Comparison of ENCODE assay signal across 12 cellular contexts in genomic region chr1:78007677-78008341, GRCh38. TPM values are rescaled to one million over a fixed set of nuclear protein-coding genes. Genes with fewer than 3 reads are reported as not detected.
DNase-seq lines count a peak whose midpoint lies in the region; ATAC-seq and TF ChIP-seq lines count a peak whose summit lies in the region.
"Had no signal": no experiment of that assay in that cellular context is flagged by ENCODE, and none has a peak within 500 bp of the region (broad histone marks: within the 10 kb centered on the region; RNA-seq: fewer than 3 reads in every experiment).

No MANE protein-coding gene starts in this region.

- H3K79me2 ChIP-seq in mammary epithelial cell (ENCODE audit: insufficient read depth, low read length) (peaks cover 30% of the 10 kb centered on the region), mesendoderm (ENCODE audit: control insufficient read depth, insufficient read depth, low read length) (no peaks in the 10 kb centered on the region)

- peak overlapping the region; percentile 16 for H3K4ac ChIP-seq in mesendoderm (ENCODE audit: low read depth, low read length)

- no peak overlapping the region for H2BK5ac ChIP-seq in mesendoderm (ENCODE audit: low read length)

- no peak for ATAC-seq in GM21390 (IDR thresholded peaks at IDR 0.05; ENCODE audit: unreplicated experiment)
- ATAC-seq: HCT116 had no signal

- H3K56ac ChIP-seq in mesendoderm (ENCODE audit: low read length), result no peak overlapping the region

- peaks cover 14% of the 10 kb centered on the region for H3K4me1 Mint-ChIP-seq in MCF 10A (ENCODE audit: insufficient read depth, unreplicated experiment)
- peaks cover 27% of the 10 kb centered on the region for H3K4me1 Mint-ChIP-seq in type B pancreatic cell (ENCODE audit: unreplicated experiment)
- peaks cover 37% of the 10 kb centered on the region for H3K4me1 Mint-ChIP-seq in nephron progenitor cell

- H4K8ac ChIP-seq in mesendoderm (ENCODE audit: low read depth, low read length), result no peak overlapping the region

- H3K9ac ChIP-seq in mammary epithelial cell (ENCODE audit: insufficient read depth, low read length), result no peak overlapping the region
- H3K9ac ChIP-seq in mesendoderm (ENCODE audit: low read length), result no peak overlapping the region

- H3K18ac ChIP-seq in mesendoderm (ENCODE audit: low read length), result no peak overlapping the region

- H2BK15ac ChIP-seq in mesendoderm (replicated peaks; ENCODE audit: low read depth), result no peak overlapping the region

- dilution Hi-C loops in mammary epithelial cell (cut with HindIII; ENCODE audit: low sequenced_read_pairs), result no loop called here

- no peak overlapping the region for H3K4me2 ChIP-seq in mammary epithelial cell (ENCODE audit: insufficient read depth, low read depth, low read length)
- H3K4me2 ChIP-seq in mesendoderm (ENCODE audit: low read length), result no peak overlapping the region

- no peak overlapping the region for H2BK120ac ChIP-seq in mesendoderm (ENCODE audit: low read depth, low read length)

- no peaks in the 10 kb centered on the region for H3K27me3 Mint-ChIP-seq in MCF 10A (ENCODE audit: insufficient read depth, unreplicated experiment)
- H3K27me3 Mint-ChIP-seq in type B pancreatic cell, result peaks cover 3% of the 10 kb centered on the region
- no peaks in the 10 kb centered on the region for H3K27me3 Mint-ChIP-seq in nephron progenitor cell (ENCODE audit: low read depth, poor library complexity)

- in situ Hi-C loops in mammary epithelial cell (cut with MboI; ENCODE audit: low sequenced_read_pairs in 2 of 2) (loop anchor here in 1 of 2 donors (10.0 kb wide), 1 partner anchor 107 kb away; no protein-coding TSS in a partner anchor), astrocyte of the cerebellum (cut with HindIII; ENCODE audit: low sequenced_read_pairs) (no loop called here)

- peak overlapping the region; percentile 88 for H3K4me3 Mint-ChIP-seq in MCF 10A (ENCODE audit: unreplicated experiment)
- H3K4me3 Mint-ChIP-seq in type B pancreatic cell, result peak overlapping the region; percentile 65
- H3K4me3 Mint-ChIP-seq in nephron progenitor cell, result no peak overlapping the region

- no peak for DNase-seq in MCF 10A (ENCODE audit: unreplicated experiment)
- no peak for DNase-seq in mammary epithelial cell
- DNase-seq in astrocyte of the cerebellum (ENCODE audit: low read depth), result no peak
- no peak for DNase-seq in mesendoderm
- DNase-seq in type B pancreatic cell (ENCODE audit: extremely low spot score, unreplicated experiment), result no peak
- DNase-seq in GOT3 (lab: John Stamatoyannopoulos, UW), result no peak
- DNase-seq in nephron progenitor cell, result no peak
- DNase-seq: NCI-H524 had no signal

- 83% methylated on average over 4 of the region's 4 CpGs for WGBS in mammary epithelial cell (ENCODE audit: low coverage, missing lambda C conversion rate)
- WGBS in mesendoderm (ENCODE audit: extremely low coverage, insufficient coverage, low lambda C conversion rate), result no CpG with 5 or more reads among the region's 4 CpGs

- no peaks in the 10 kb centered on the region for H3K9me3 ChIP-seq in mammary epithelial cell (replicated peaks; ENCODE audit: insufficient read depth, low read length)

- H4K20me1 ChIP-seq in mammary epithelial cell (ENCODE audit: insufficient read depth, low read length), result no peaks in the 10 kb centered on the region

- peaks cover 14% of the 10 kb centered on the region for H3K36me3 Mint-ChIP-seq in MCF 10A (ENCODE audit: insufficient read depth, unreplicated experiment)
- H3K36me3 Mint-ChIP-seq in type B pancreatic cell, result peaks cover under 1% of the 10 kb centered on the region
- H3K36me3 Mint-ChIP-seq in nephron progenitor cell (ENCODE audit: low read depth), result peaks cover 3% of the 10 kb centered on the region

- H3K9me3 Mint-ChIP-seq in MCF 10A (ENCODE audit: unreplicated experiment) (no peaks in the 10 kb centered on the region), type B pancreatic cell (no peaks in the 10 kb centered on the region), nephron progenitor cell (no peaks in the 10 kb centered on the region)
- H3K9me3 Mint-ChIP-seq: stimulated activated naive CD8-positive, alpha-beta T cell treated with anti-CD3 and anti-CD28 coated beads, Interleukin-15, Interleukin-2, amounts not matched to agents 100 ng/mL and 50 ng/mL, for 24 hours; T-helper 1 cell treated with Interleukin-12 subunit alpha and Interleukin-12 subunit beta and Interleukin-4 antibody, amounts not matched to agents 30 μg/mL and 1 μg/mL, for 36 hours had no signal

- H2AK5ac ChIP-seq in mesendoderm (ENCODE audit: low read length), result no peak overlapping the region

- H3K4me3 ChIP-seq in mammary epithelial cell (replicated peaks in 1 of 3; ENCODE audit: insufficient read depth in 1 of 3, low read depth in 2 of 3, low read length in 3 of 3) (no peak overlapping the region), astrocyte of the cerebellum (ENCODE audit: low read depth, low read length) (peak overlapping the region; percentile 69), mesendoderm (ENCODE audit: low read length) (no peak overlapping the region)

- no peak overlapping the region for H4K5ac ChIP-seq in mesendoderm (ENCODE audit: low read length)

- no peak overlapping the region for H3K23ac ChIP-seq in mesendoderm (ENCODE audit: low read length)

- no peaks in the 10 kb centered on the region for H3K36me3 ChIP-seq in mammary epithelial cell (ENCODE audit: insufficient read depth, low read length)
- H3K36me3 ChIP-seq in mesendoderm (ENCODE audit: control insufficient read depth, insufficient read depth, low read length), result no peaks in the 10 kb centered on the region

- H3K27ac Mint-ChIP-seq in MCF 10A (ENCODE audit: low read depth, unreplicated experiment) (no peak overlapping the region), type B pancreatic cell (no peak overlapping the region), nephron progenitor cell (no peak overlapping the region)
- H3K27ac Mint-ChIP-seq: stimulated activated naive CD8-positive, alpha-beta T cell treated with anti-CD3 and anti-CD28 coated beads, Interleukin-15, Interleukin-2, amounts not matched to agents 100 ng/mL and 50 ng/mL, for 24 hours; T-helper 1 cell treated with Interleukin-12 subunit alpha and Interleukin-12 subunit beta and Interleukin-4 antibody, amounts not matched to agents 30 μg/mL and 1 μg/mL, for 36 hours had no signal

- H3K79me1 ChIP-seq in mesendoderm (ENCODE audit: low read length), result no peaks in the 10 kb centered on the region

- TF ChIP-seq CTCF in MCF 10A (IDR thresholded peaks at IDR 0.05; ENCODE audit: unreplicated experiment) (no peak), mammary epithelial cell (conservative IDR thresholded peaks at IDR 0.05 in 1 of 2, IDR thresholded peaks at IDR 0.05 in 1 of 2; ENCODE audit: extremely low read depth in 1 of 2, insufficient read depth in 1 of 2, low read depth in 1 of 2, low read length in 2 of 2) (no peak), astrocyte of the cerebellum (IDR thresholded peaks at IDR 0.05; ENCODE audit: low read depth, low read length, missing control alignments) (no peak), type B pancreatic cell (conservative IDR thresholded peaks at IDR 0.05) (no peak), nephron progenitor cell (IDR thresholded peaks at IDR 0.05) (no peak)

- CTCF ChIA-PET in MCF 10A (lab: Yijun Ruan, JAX) (interaction anchor here (0.6 to 5.5 kb wide), 2 partner anchors 31 to 144 kb away, joined by 3 to 59 read pairs; partner anchors contain the start of gene FUBP1), mammary epithelial cell (lab: Charles Lee; ENCODE audit: low non-redundant PET) (no interaction called here)

- H3K4me1 ChIP-seq in mammary epithelial cell (ENCODE audit: insufficient read depth, low read length) (peaks cover 14% of the 10 kb centered on the region), mesendoderm (ENCODE audit: control insufficient read depth, low read depth, low read length) (no peaks in the 10 kb centered on the region)

- H2AFZ ChIP-seq in mammary epithelial cell (ENCODE audit: low read depth, low read length), result no peak overlapping the region

- intact Hi-C loops in MCF 10A (cut with micrococcal nuclease) (no loop called here), mammary epithelial cell (cut with micrococcal nuclease) (no loop called here)

- no peak overlapping the region for H3K27ac ChIP-seq in mammary epithelial cell (ENCODE audit: insufficient read depth, low read depth, low read length)
- no peak overlapping the region for H3K27ac ChIP-seq in mesendoderm (ENCODE audit: low read depth, low read length)

- BruUV-seq in MCF 10A (replicated peaks; lab: Mats Ljungman, UMichigan) (no TSS peak), mammary epithelial cell (replicated peaks; lab: Mats Ljungman, UMichigan) (no TSS peak)

- POLR2A ChIA-PET in MCF 10A (lab: Yijun Ruan, JAX), result interaction anchor here (1.1 to 17.0 kb wide), 5 partner anchors 12 to 106 kb away, joined by 3 to 598 read pairs (median 79); partner anchors contain the start of gene FUBP1

- no peaks in the 10 kb centered on the region for H3K27me3 ChIP-seq in mammary epithelial cell (ENCODE audit: insufficient read depth, low read length)
- no peaks in the 10 kb centered on the region for H3K27me3 ChIP-seq in mesendoderm (ENCODE audit: insufficient read depth, low read length, poor library complexity)

RNA-seq across cellular contexts. Expression of gene DNAJB4, which starts 3.1 kb away (rescaled TPM):
- 28.5 and 33.5 TPM in 2 replicates for total RNA-seq in MCF 10A (2022)
- 10 to 100 TPM; 15.6 to 25.3 TPM for total RNA-seq in mammary epithelial cell
- 6.2 TPM for polyA plus RNA-seq in mammary epithelial cell
- 7.1 TPM for polyA minus RNA-seq in mammary epithelial cell
- polyA plus RNA-seq in mesendoderm (2013, experiment 1 of 2), result 10.3 TPM
- polyA plus RNA-seq in mesendoderm (2013, experiment 2 of 2), result 10.8 TPM
- 20.9 and 27.7 TPM in 2 replicates for total RNA-seq in type B pancreatic cell (ENCODE audit: low replicate concordance)

RNA-seq across cellular contexts. Expression of gene FUBP1, which starts 28.9 kb away (rescaled TPM):
- total RNA-seq in MCF 10A (2022) (156 and 169 TPM in 2 replicates), mammary epithelial cell (100 to 1,000 TPM in 1 of 2 donors, 10 to 100 TPM in 1; 85.9 to 113 TPM), type B pancreatic cell (ENCODE audit: low replicate concordance) (123 and 220 TPM in 2 replicates)
- 85.4 TPM for polyA plus RNA-seq in mammary epithelial cell
- 82.6 TPM for polyA minus RNA-seq in mammary epithelial cell
- 264 TPM for polyA plus RNA-seq in mesendoderm (2013, experiment 1 of 2)
- polyA plus RNA-seq in mesendoderm (2013, experiment 2 of 2), result 264 TPM

RNA-seq across cellular contexts. Expression of gene GIPC2, which starts 38.0 kb away (rescaled TPM):
- total RNA-seq in MCF 10A (2022) (0.07 TPM in 1 of 2 replicates, not detected in the other), mammary epithelial cell (under 1 TPM in 1 of 2 donors, not detected in 1; under 0.01 TPM), type B pancreatic cell (ENCODE audit: low replicate concordance) (2.9 and 4.8 TPM in 2 replicates)
- polyA plus RNA-seq in mammary epithelial cell, result not detected
- polyA minus RNA-seq in mammary epithelial cell, result not detected
- polyA plus RNA-seq in mesendoderm (2013, experiment 1 of 2), result 0.18 TPM
- 0.17 TPM for polyA plus RNA-seq in mesendoderm (2013, experiment 2 of 2)
